10 cellular contexts compared by ENCODE assay signal in the genomic region with DNA sequence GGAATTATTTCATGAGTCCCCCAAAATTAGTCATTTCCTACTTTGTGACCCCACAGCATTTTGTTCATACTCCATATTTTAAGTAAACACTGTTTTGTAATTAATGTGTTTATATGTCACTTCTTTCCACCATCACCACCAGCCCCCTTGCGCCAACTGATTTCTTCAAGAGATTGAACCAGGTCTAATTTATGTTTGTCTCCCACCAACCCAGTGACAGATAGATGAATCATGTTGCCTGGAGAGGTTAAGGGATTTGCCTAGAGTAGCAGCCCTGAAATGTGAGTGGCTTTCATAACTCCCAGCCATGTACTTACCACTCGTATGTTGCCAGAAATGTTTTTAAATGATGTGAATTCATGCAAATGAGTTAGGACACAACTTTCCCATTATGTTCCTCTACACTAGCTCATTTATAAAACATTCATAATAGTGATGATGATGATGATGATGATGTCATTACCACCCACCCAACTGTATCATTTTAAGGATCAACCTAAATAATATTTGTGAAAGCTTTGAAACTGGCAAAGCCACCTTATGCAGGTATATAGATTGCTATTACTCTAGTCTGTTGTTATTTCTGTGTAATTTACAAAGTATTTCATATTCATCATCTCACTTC.
DNase-seq lines count a peak whose midpoint lies in the region; ATAC-seq and TF ChIP-seq lines count a peak whose summit lies in the region.
"Had no signal": no experiment of that assay in that cellular context is flagged by ENCODE, and none has a peak within 500 bp of the region (broad histone marks: within the 10 kb centered on the region; RNA-seq: fewer than 3 reads in every experiment).

No MANE protein-coding gene starts in this region.

- no peak for TF ChIP-seq CTCF in HEK293 (tag by site-specific recombination; IDR thresholded peaks at IDR 0.05)

- H3K9me3 ChIP-seq in BLaER1 (no peaks in the 10 kb centered on the region), HEK293 (ENCODE audit: control insufficient read depth, insufficient read depth, low read depth, low read length) (no peaks in the 10 kb centered on the region), adipocyte (ENCODE audit: control insufficient read depth, low read length) (no peaks in the 10 kb centered on the region)

- POLR2A ChIA-PET in HEK293 (lab: Yijun Ruan, JAX), result no interaction called here

- H3K36me3 ChIP-seq in BLaER1 (peaks cover 21% of the 10 kb centered on the region; the same call in 1 of the 2 replicates), HEK293 (ENCODE audit: control insufficient read depth in 2 of 2, insufficient read depth in 1 of 2, low read length in 2 of 2) (no peaks in the 10 kb centered on the region), adipocyte (ENCODE audit: control insufficient read depth, insufficient read depth, low read length, severe bottlenecking) (no peaks in the 10 kb centered on the region)

- no peaks in the 10 kb centered on the region for H3K27me3 ChIP-seq in BLaER1
- H3K27me3 ChIP-seq in adipocyte (replicated peaks; ENCODE audit: control insufficient read depth, insufficient read depth, low read length), result no peaks in the 10 kb centered on the region

- CTCF ChIA-PET in HEK293 (lab: Yijun Ruan, JAX), result interaction anchor here (0.5 kb wide), 1 partner anchor 67 kb away, joined by 3 read pairs; no protein-coding TSS in a partner anchor

- H3K9ac ChIP-seq in BLaER1 (no peak overlapping the region), adipocyte (ENCODE audit: low read length) (no peak overlapping the region)

- H4K20me1 ChIP-seq in BLaER1, result peaks cover 44% of the 10 kb centered on the region

- DNase-seq in adipocyte (ENCODE audit: low read depth) (peak; percentile 64), lung microvascular endothelial cell (ENCODE audit: low read depth in 2 of 2) (peak; percentile 13 to 80), SKM-1 treated with dmso at 0.1 percent for 144 hours (lab: John Stamatoyannopoulos, UW; ENCODE audit: unreplicated experiment) (no peak)
- DNase-seq: activated gamma-delta T cell treated with Interleukin-2 at 50 U/mL for 16 hours; stimulated activated CD4-positive, alpha-beta T cell treated with anti-CD3 and anti-CD28 coated beads, Interleukin-15, amount 100 ng/mL, for 24 hours had no signal

- peak overlapping the region; percentile 80 for H3K4me2 ChIP-seq in BLaER1

- H3K4me1 ChIP-seq in BLaER1 (peaks cover 74% of the 10 kb centered on the region), HEK293 (ENCODE audit: control insufficient read depth, insufficient read depth, low read length) (no peaks in the 10 kb centered on the region; the same call in 1 of the 2 replicates), adipocyte (ENCODE audit: control insufficient read depth, insufficient read depth, low read length) (peaks cover 49% of the 10 kb centered on the region)

- H3K4me3 ChIP-seq in BLaER1 (0 out of 2 replicates have a peak overlapping the region, but pooled peaks have one; percentile 27), HEK293 (ENCODE audit: low read depth, low read length) (no peak overlapping the region), adipocyte (ENCODE audit: low read length) (no peak overlapping the region)

- peak overlapping the region; percentile 73 for H3K27ac ChIP-seq in BLaER1
- H3K27ac ChIP-seq in HEK293 (ENCODE audit: extremely low read depth, low read depth, low read length), result no peak overlapping the region

- ATAC-seq in HG02571 (IDR thresholded peaks at IDR 0.05; ENCODE audit: unreplicated experiment), result no peak
- ATAC-seq in GM19463 (IDR thresholded peaks at IDR 0.05; ENCODE audit: unreplicated experiment), result no peak
- no peak for ATAC-seq in HG02840 (IDR thresholded peaks at IDR 0.05; ENCODE audit: low FRiP score, unreplicated experiment)

TF ChIP-seq in HEK293, 187 proteins besides CTCF, POLR2A, EP300 and RAD21:
- TF ChIP-seq, protein P1, sequence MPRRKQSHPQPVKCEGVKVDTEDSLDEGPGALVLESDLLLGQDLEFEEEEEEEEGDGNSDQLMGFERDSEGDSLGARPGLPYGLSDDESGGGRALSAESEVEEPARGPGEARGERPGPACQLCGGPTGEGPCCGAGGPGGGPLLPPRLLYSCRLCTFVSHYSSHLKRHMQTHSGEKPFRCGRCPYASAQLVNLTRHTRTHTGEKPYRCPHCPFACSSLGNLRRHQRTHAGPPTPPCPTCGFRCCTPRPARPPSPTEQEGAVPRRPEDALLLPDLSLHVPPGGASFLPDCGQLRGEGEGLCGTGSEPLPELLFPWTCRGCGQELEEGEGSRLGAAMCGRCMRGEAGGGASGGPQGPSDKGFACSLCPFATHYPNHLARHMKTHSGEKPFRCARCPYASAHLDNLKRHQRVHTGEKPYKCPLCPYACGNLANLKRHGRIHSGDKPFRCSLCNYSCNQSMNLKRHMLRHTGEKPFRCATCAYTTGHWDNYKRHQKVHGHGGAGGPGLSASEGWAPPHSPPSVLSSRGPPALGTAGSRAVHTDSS (tag by site-specific recombination; IDR thresholded peaks at IDR 0.05), result peak; percentile 52; the same call in 1 of the 2 replicates
- TF ChIP-seq MYNN (tag by site-specific recombination; IDR thresholded peaks at IDR 0.05; ENCODE audit: borderline replicate concordance) (no peak), ATF2 (tag by site-specific recombination; IDR thresholded peaks at IDR 0.05; ENCODE audit: low read depth) (peak; percentile 88)
